Comparison of ENCODE assay signal across 8 cellular contexts in genomic region chr11:128579790-128580504, GRCh38. TPM values are rescaled to one million over a fixed set of nuclear protein-coding genes. Genes with fewer than 3 reads are reported as not detected.
DNase-seq lines count a peak whose midpoint lies in the region; ATAC-seq and TF ChIP-seq lines count a peak whose summit lies in the region.

No MANE protein-coding gene starts in this region.

- TF ChIP-seq POLR2A in gastrocnemius medialis (IDR thresholded peaks at IDR 0.05), result no peak

- in situ Hi-C loops in gastrocnemius medialis (cut with MboI; ENCODE audit: low sequenced_read_pairs in 4 of 4), result loop anchor here in 1 of 4 donors (10.0 kb wide), 1 partner anchor 65 kb away; no protein-coding TSS in a partner anchor

- DNase-seq in activated CD8-positive, alpha-beta memory T cell treated with anti-CD3 and anti-CD28 coated beads, Interleukin-2, amount 10 ng/mL, durations not matched to agents 7 days and 5 days, result no peak
- DNase-seq in activated CD8-positive, alpha-beta memory T cell treated with anti-CD3 and anti-CD28 coated beads for 24 hours, result no peak
- DNase-seq in gastrocnemius medialis (no peak), NCI-H226 (no peak), NCI-H1436 (lab: John Stamatoyannopoulos, UW) (no peak), NCI-H446 treated with DMSO at 0.1 percent for 48 hours (lab: John Stamatoyannopoulos, UW) (no peak)

- H3K4me1 Mint-ChIP-seq in activated CD8-positive, alpha-beta memory T cell treated with anti-CD3 and anti-CD28 coated beads, Interleukin-2, amount 10 ng/mL, durations not matched to agents 7 days and 5 days, result peaks cover 23% of the 10 kb centered on the region
- peaks cover 39% of the 10 kb centered on the region for H3K4me1 Mint-ChIP-seq in T-helper 1 cell treated with Interleukin-12 subunit alpha and Interleukin-12 subunit beta and Interleukin-4 antibody, amounts not matched to agents 30 μg/mL and 1 μg/mL, for 36 hours (ENCODE audit: low read depth)

- ATAC-seq in activated CD8-positive, alpha-beta memory T cell treated with anti-CD3 and anti-CD28 coated beads, Interleukin-2, amount 10 ng/mL, durations not matched to agents 7 days and 5 days, result peak; percentile 88
- peak; percentile 63 for ATAC-seq in HG02763 (IDR thresholded peaks at IDR 0.05; ENCODE audit: unreplicated experiment)
- ATAC-seq in gastrocnemius medialis, result no peak

- H3K36me3 Mint-ChIP-seq in activated CD8-positive, alpha-beta memory T cell treated with anti-CD3 and anti-CD28 coated beads, Interleukin-2, amount 10 ng/mL, durations not matched to agents 7 days and 5 days, result no peaks in the 10 kb centered on the region
- peaks cover 1% of the 10 kb centered on the region for H3K36me3 Mint-ChIP-seq in T-helper 1 cell treated with Interleukin-12 subunit alpha and Interleukin-12 subunit beta and Interleukin-4 antibody, amounts not matched to agents 30 μg/mL and 1 μg/mL, for 36 hours (ENCODE audit: low read depth)

- H3K9me3 ChIP-seq in gastrocnemius medialis, result no peaks in the 10 kb centered on the region

- H3K36me3 ChIP-seq in gastrocnemius medialis, result no peaks in the 10 kb centered on the region

- H3K27me3 ChIP-seq in gastrocnemius medialis, result peaks cover 0 to 10% (median 0%) of the 10 kb centered on the region in 3 donors

- H3K9me3 Mint-ChIP-seq in activated CD8-positive, alpha-beta memory T cell treated with anti-CD3 and anti-CD28 coated beads, Interleukin-2, amount 10 ng/mL, durations not matched to agents 7 days and 5 days (ENCODE audit: low read depth), result no peaks in the 10 kb centered on the region
- H3K9me3 Mint-ChIP-seq in T-helper 1 cell treated with Interleukin-12 subunit alpha and Interleukin-12 subunit beta and Interleukin-4 antibody, amounts not matched to agents 30 μg/mL and 1 μg/mL, for 36 hours, result no peaks in the 10 kb centered on the region

- H3K4me3 ChIP-seq in gastrocnemius medialis, result no peak overlapping the region

- no peak overlapping the region for H3K4me3 Mint-ChIP-seq in activated CD8-positive, alpha-beta memory T cell treated with anti-CD3 and anti-CD28 coated beads, Interleukin-2, amount 10 ng/mL, durations not matched to agents 7 days and 5 days
- peak overlapping the region; percentile 32 for H3K4me3 Mint-ChIP-seq in T-helper 1 cell treated with Interleukin-12 subunit alpha and Interleukin-12 subunit beta and Interleukin-4 antibody, amounts not matched to agents 30 μg/mL and 1 μg/mL, for 36 hours

- no peak for TF ChIP-seq CTCF in gastrocnemius medialis (IDR thresholded peaks at IDR 0.05 in 4 of 5, conservative IDR thresholded peaks at IDR 0.05 in 1 of 5)

- peak overlapping the region; percentile 41 for H3K27ac Mint-ChIP-seq in activated CD8-positive, alpha-beta memory T cell treated with anti-CD3 and anti-CD28 coated beads, Interleukin-2, amount 10 ng/mL, durations not matched to agents 7 days and 5 days
- peak overlapping the region; percentile 88 for H3K27ac Mint-ChIP-seq in T-helper 1 cell treated with Interleukin-12 subunit alpha and Interleukin-12 subunit beta and Interleukin-4 antibody, amounts not matched to agents 30 μg/mL and 1 μg/mL, for 36 hours

- CTCF ChIA-PET in activated CD8-positive, alpha-beta memory T cell treated with anti-CD3 and anti-CD28 coated beads, Interleukin-2, amount 10 ng/mL, durations not matched to agents 7 days and 5 days (lab: Charles Lee), result interaction anchor here (0.7 to 1.0 kb wide), 3 partner anchors 49 to 619 kb away, joined by 3 to 5 read pairs (median 3); no protein-coding TSS in a partner anchor

- H3K4me1 ChIP-seq in gastrocnemius medialis, result peaks cover 0 to 38% of the 10 kb centered on the region in 2 donors

- peaks cover 4% of the 10 kb centered on the region for H3K27me3 Mint-ChIP-seq in activated CD8-positive, alpha-beta memory T cell treated with anti-CD3 and anti-CD28 coated beads, Interleukin-2, amount 10 ng/mL, durations not matched to agents 7 days and 5 days
- H3K27me3 Mint-ChIP-seq in T-helper 1 cell treated with Interleukin-12 subunit alpha and Interleukin-12 subunit beta and Interleukin-4 antibody, amounts not matched to agents 30 μg/mL and 1 μg/mL, for 36 hours (ENCODE audit: low read depth), result peaks cover 4% of the 10 kb centered on the region

- H3K27ac ChIP-seq in gastrocnemius medialis, result peak overlapping the region; percentile 24 to 52 (median 32)

- intact Hi-C loops in gastrocnemius medialis (cut with DNase I; ENCODE audit: low total_unique reads), result no loop called here

RNA-seq across cellular contexts. Expression of gene ETS1, which starts 7.4 kb away (rescaled TPM):
- 100 to 1,000 TPM; 408 to 671 TPM for total RNA-seq in activated CD8-positive, alpha-beta memory T cell treated with anti-CD3 and anti-CD28 coated beads, Interleukin-2, amount 10 ng/mL, durations not matched to agents 7 days and 5 days
- total RNA-seq in gastrocnemius medialis, result 10 to 100 TPM; 16.8 to 24.9 (median 21.8) TPM

Comparison
In these comparisons a context has a peak if more than half of its experiments do, and no peak if none do; other contexts are left out.
1. ATAC-seq: peak in activated CD8-positive, alpha-beta memory T cell treated with anti-CD3 and anti-CD28 coated beads, Interleukin-2, amount 10 ng/mL, durations not matched to agents 7 days and 5 days (single experiment) and HG02763 (single experiment); none in gastrocnemius medialis (0 of 2).
2. RNA of gene ETS1, which starts 7.4 kb away (total RNA-seq): 408 to 671 TPM in activated CD8-positive, alpha-beta memory T cell treated with anti-CD3 and anti-CD28 coated beads, Interleukin-2, amount 10 ng/mL, durations not matched to agents 7 days and 5 days; 16.8 to 24.9 TPM in gastrocnemius medialis; every median in the first group is over 10 times any median in the second.